Comparison of ENCODE assay signal across 25 cellular contexts in genomic region chr6:29727637-29728036, GRCh38. TPM values are rescaled to one million over a fixed set of nuclear protein-coding genes. Genes with fewer than 3 reads are reported as not detected.
DNase-seq lines count a peak whose midpoint lies in the region; ATAC-seq lines count a peak whose summit lies in the region.
"Had no signal": no experiment of that assay in that cellular context is flagged by ENCODE, and none has a peak within 500 bp of the region (broad histone marks: within the 10 kb centered on the region; RNA-seq: fewer than 3 reads in every experiment).

No MANE protein-coding gene starts in this region.

- H3K27me3 ChIP-seq in Karpas-422 (ENCODE audit: low read length): no peaks in the 10 kb centered on the region
- H3K27me3 ChIP-seq: brain microvascular endothelial cell, ovary, transverse colon had no signal

- no peak for DNase-seq in activated naive CD4-positive, alpha-beta T cell treated with anti-CD3 and anti-CD28 coated beads for 36 hours
- no peak for DNase-seq in activated naive CD4-positive, alpha-beta T cell treated with anti-CD3 and anti-CD28 coated beads, Interleukin-2, amount 10 ng/mL, durations not matched to agents 7 days and 5 days
- peak in 1 of 34 experiments; percentile 12 for DNase-seq in T-cell
- DNase-seq in effector memory CD8-positive, alpha-beta T cell: no peak
- DNase-seq in stimulated activated naive B cell treated with anti-CD40 and anti-IgM and Interleukin-4, amounts not matched to agents 10 μg/mL and 1 μg/mL and 100 μg/mL, for 72 hours: no peak
- DNase-seq in Karpas-422: no peak
- DNase-seq: amniotic stem cell, brain microvascular endothelial cell, C1 segment of cervical spinal cord, islet precursor cell, left ventricle myocardium inferior, midbrain, NCI-H446, NCI-H82, nephron progenitor cell, ovary, SW 1271, transverse colon had no signal

- peaks cover 56% of the 10 kb centered on the region for H3K4me1 Mint-ChIP-seq in activated naive CD4-positive, alpha-beta T cell treated with anti-CD3 and anti-CD28 coated beads for 36 hours (ENCODE audit: low read depth)
- H3K4me1 Mint-ChIP-seq in activated naive CD4-positive, alpha-beta T cell treated with anti-CD3 and anti-CD28 coated beads, Interleukin-2, amount 10 ng/mL, durations not matched to agents 7 days and 5 days: peaks cover 47% of the 10 kb centered on the region
- H3K4me1 Mint-ChIP-seq in T-cell: peaks cover 70 to 75% (median 73%) of the 10 kb centered on the region in 3 donors
- peaks cover 50 to 60% of the 10 kb centered on the region in 2 donors for H3K4me1 Mint-ChIP-seq in effector memory CD8-positive, alpha-beta T cell (ENCODE audit: low read depth in 2 of 2)
- peaks cover 27 to 52% of the 10 kb centered on the region in 2 donors for H3K4me1 Mint-ChIP-seq in stimulated activated naive B cell treated with anti-CD40 and anti-IgM and Interleukin-4, amounts not matched to agents 10 μg/mL and 1 μg/mL and 100 μg/mL, for 72 hours
- H3K4me1 Mint-ChIP-seq: nephron progenitor cell had no signal

- no peak for ATAC-seq in T-cell (replicated peaks in 1 of 4)
- ATAC-seq in effector memory CD8-positive, alpha-beta T cell (replicated peaks): no peak
- no peak for ATAC-seq in stimulated activated naive B cell treated with anti-CD40 and anti-IgM and Interleukin-4, amounts not matched to agents 10 μg/mL and 1 μg/mL and 100 μg/mL, for 72 hours (replicated peaks)
- ATAC-seq in GM19455 (IDR thresholded peaks at IDR 0.05; ENCODE audit: unreplicated experiment): no peak
- ATAC-seq: activated CD4-positive, CD25-positive, alpha-beta regulatory T cell treated with anti-CD3 and anti-CD28 coated beads, Interleukin-2, amount 50 U/mL, for 24 hours; HepG2 had no signal

- peak overlapping the region; percentile 46 for H3K27ac Mint-ChIP-seq in activated naive CD4-positive, alpha-beta T cell treated with anti-CD3 and anti-CD28 coated beads for 36 hours
- no peak overlapping the region for H3K27ac Mint-ChIP-seq in activated naive CD4-positive, alpha-beta T cell treated with anti-CD3 and anti-CD28 coated beads, Interleukin-2, amount 10 ng/mL, durations not matched to agents 7 days and 5 days
- H3K27ac Mint-ChIP-seq in T-cell: peak overlapping the region; percentile 73 to 88
- H3K27ac Mint-ChIP-seq in effector memory CD8-positive, alpha-beta T cell: peak overlapping the region; percentile 98 to 99
- H3K27ac Mint-ChIP-seq in stimulated activated naive B cell treated with anti-CD40 and anti-IgM and Interleukin-4, amounts not matched to agents 10 μg/mL and 1 μg/mL and 100 μg/mL, for 72 hours: peak overlapping the region; percentile 72
- H3K27ac Mint-ChIP-seq: activated T-helper 1 cell treated with anti-CD3 and anti-CD28 coated beads, Interleukin-12 subunit alpha, Interleukin-12 subunit beta, Interleukin-2, Interleukin-4 antibody, amounts not matched to agents 30 ng/mL and 10 ng/mL and 1 ng/mL, durations not matched to agents 14 hours and 24 hours and 36 hours; nephron progenitor cell had no signal

- intact Hi-C loops in activated naive CD4-positive, alpha-beta T cell treated with anti-CD3 and anti-CD28 coated beads for 36 hours (cut with micrococcal nuclease): no loop called here

- no peaks in the 10 kb centered on the region for H3K9me2 ChIP-seq in Karpas-422 (replicated peaks; ENCODE audit: insufficient read depth, low read length)

- H3K36me3 ChIP-seq in Karpas-422 (ENCODE audit: insufficient read depth, low read length): no peaks in the 10 kb centered on the region
- H3K36me3 ChIP-seq: brain microvascular endothelial cell, ovary had no signal

- CTCF ChIA-PET in activated naive CD4-positive, alpha-beta T cell treated with anti-CD3 and anti-CD28 coated beads for 36 hours (lab: Charles Lee): interaction anchor here (0.8 to 2.9 kb wide), 6 partner anchors 10 to 120 kb away, joined by 3 to 13 read pairs (median 5); no protein-coding TSS in a partner anchor
- CTCF ChIA-PET in activated naive CD4-positive, alpha-beta T cell treated with anti-CD3 and anti-CD28 coated beads, Interleukin-2, amount 10 ng/mL, durations not matched to agents 7 days and 5 days (lab: Charles Lee): interaction anchor here (1.1 to 3.7 kb wide), 5 partner anchors 10 to 107 kb away, joined by 3 to 14 read pairs (median 3); no protein-coding TSS in a partner anchor
- CTCF ChIA-PET in T-cell (lab: Charles Lee): interaction anchor here (0.6 to 3.7 kb wide), 5 partner anchors 11 to 1031 kb away, joined by 3 to 12 read pairs (median 4); no protein-coding TSS in a partner anchor

- H3K4me2 ChIP-seq in Karpas-422 (ENCODE audit: low read depth, low read length, poor library complexity, severe bottlenecking): no peak overlapping the region

- H3K36me3 Mint-ChIP-seq in activated naive CD4-positive, alpha-beta T cell treated with anti-CD3 and anti-CD28 coated beads for 36 hours (ENCODE audit: low read depth): peaks cover 48% of the 10 kb centered on the region
- H3K36me3 Mint-ChIP-seq in activated naive CD4-positive, alpha-beta T cell treated with anti-CD3 and anti-CD28 coated beads, Interleukin-2, amount 10 ng/mL, durations not matched to agents 7 days and 5 days: peaks cover 51% of the 10 kb centered on the region
- H3K36me3 Mint-ChIP-seq in T-cell: peaks cover 40% of the 10 kb centered on the region
- peaks cover 83% of the 10 kb centered on the region for H3K36me3 Mint-ChIP-seq in effector memory CD8-positive, alpha-beta T cell (ENCODE audit: insufficient read depth)
- peaks cover 43 to 48% of the 10 kb centered on the region in 2 donors for H3K36me3 Mint-ChIP-seq in stimulated activated naive B cell treated with anti-CD40 and anti-IgM and Interleukin-4, amounts not matched to agents 10 μg/mL and 1 μg/mL and 100 μg/mL, for 72 hours

- H3K9ac ChIP-seq in Karpas-422 (ENCODE audit: low read length): no peak overlapping the region

- H3K27ac ChIP-seq in Karpas-422 (ENCODE audit: low read length): no peak overlapping the region
- H3K27ac ChIP-seq: brain microvascular endothelial cell, left ventricle myocardium inferior, ovary, transverse colon had no signal

- POLR2A ChIA-PET in T-cell (lab: Charles Lee): interaction anchor here in 1 of 2 donors (2.5 kb wide), 1 partner anchor 21 kb away, joined by 10 read pairs; no protein-coding TSS in a partner anchor

- no peak overlapping the region for H2AFZ ChIP-seq in Karpas-422 (ENCODE audit: low read length)

- no peaks in the 10 kb centered on the region for H3K27me3 Mint-ChIP-seq in activated naive CD4-positive, alpha-beta T cell treated with anti-CD3 and anti-CD28 coated beads for 36 hours (ENCODE audit: low read depth)
- no peaks in the 10 kb centered on the region for H3K27me3 Mint-ChIP-seq in activated naive CD4-positive, alpha-beta T cell treated with anti-CD3 and anti-CD28 coated beads, Interleukin-2, amount 10 ng/mL, durations not matched to agents 7 days and 5 days
- no peaks in the 10 kb centered on the region for H3K27me3 Mint-ChIP-seq in T-cell
- no peaks in the 10 kb centered on the region for H3K27me3 Mint-ChIP-seq in effector memory CD8-positive, alpha-beta T cell
- H3K27me3 Mint-ChIP-seq in stimulated activated naive B cell treated with anti-CD40 and anti-IgM and Interleukin-4, amounts not matched to agents 10 μg/mL and 1 μg/mL and 100 μg/mL, for 72 hours: no peaks in the 10 kb centered on the region

- H4K20me1 ChIP-seq in Karpas-422 (ENCODE audit: insufficient read depth, low read depth, low read length): no peaks in the 10 kb centered on the region

- no peaks in the 10 kb centered on the region for H3K9me3 ChIP-seq in Karpas-422 (ENCODE audit: low read length)
- H3K9me3 ChIP-seq: left ventricle myocardium inferior, ovary, transverse colon had no signal

- no peaks in the 10 kb centered on the region for H3K79me2 ChIP-seq in Karpas-422 (ENCODE audit: low read length)

- H3K4me3 ChIP-seq in Karpas-422 (ENCODE audit: low read length): no peak overlapping the region
- H3K4me3 ChIP-seq: left ventricle myocardium inferior, ovary, transverse colon had no signal

- H3K4me3 Mint-ChIP-seq in activated naive CD4-positive, alpha-beta T cell treated with anti-CD3 and anti-CD28 coated beads for 36 hours: no peak overlapping the region
- H3K4me3 Mint-ChIP-seq in activated naive CD4-positive, alpha-beta T cell treated with anti-CD3 and anti-CD28 coated beads, Interleukin-2, amount 10 ng/mL, durations not matched to agents 7 days and 5 days: no peak overlapping the region
- peak overlapping the region; percentile 39 to 91 (median 50) for H3K4me3 Mint-ChIP-seq in T-cell
- peak overlapping the region; percentile 95 to 96 for H3K4me3 Mint-ChIP-seq in effector memory CD8-positive, alpha-beta T cell
- H3K4me3 Mint-ChIP-seq in stimulated activated naive B cell treated with anti-CD40 and anti-IgM and Interleukin-4, amounts not matched to agents 10 μg/mL and 1 μg/mL and 100 μg/mL, for 72 hours: no peak overlapping the region
- H3K4me3 Mint-ChIP-seq: nephron progenitor cell had no signal

- no peaks in the 10 kb centered on the region for H3K9me3 Mint-ChIP-seq in activated naive CD4-positive, alpha-beta T cell treated with anti-CD3 and anti-CD28 coated beads for 36 hours
- no peaks in the 10 kb centered on the region for H3K9me3 Mint-ChIP-seq in activated naive CD4-positive, alpha-beta T cell treated with anti-CD3 and anti-CD28 coated beads, Interleukin-2, amount 10 ng/mL, durations not matched to agents 7 days and 5 days
- no peaks in the 10 kb centered on the region for H3K9me3 Mint-ChIP-seq in T-cell
- no peaks in the 10 kb centered on the region for H3K9me3 Mint-ChIP-seq in effector memory CD8-positive, alpha-beta T cell
- no peaks in the 10 kb centered on the region for H3K9me3 Mint-ChIP-seq in stimulated activated naive B cell treated with anti-CD40 and anti-IgM and Interleukin-4, amounts not matched to agents 10 μg/mL and 1 μg/mL and 100 μg/mL, for 72 hours
- H3K9me3 Mint-ChIP-seq: activated T-helper 1 cell treated with anti-CD3 and anti-CD28 coated beads, Interleukin-12 subunit alpha, Interleukin-12 subunit beta, Interleukin-2, Interleukin-4 antibody, amounts not matched to agents 30 ng/mL and 10 ng/mL and 1 ng/mL, durations not matched to agents 14 hours and 24 hours and 36 hours; nephron progenitor cell had no signal

- H3K4me1 ChIP-seq in Karpas-422 (ENCODE audit: low read length): no peaks in the 10 kb centered on the region

RNA-seq across cellular contexts. Expression of gene HLA-F, which starts 4.4 kb away (rescaled TPM):
- total RNA-seq in activated naive CD4-positive, alpha-beta T cell treated with anti-CD3 and anti-CD28 coated beads for 36 hours: 100 to 1,000 TPM; 282 to 310 TPM
- total RNA-seq in T-cell: 100 to 1,000 TPM; 600 to 951 (median 748) TPM
- total RNA-seq in Karpas-422 (2014; rRNA removed; shearing (Covaris generic); ENCODE audit: low replicate concordance): 8.5 and 17.2 TPM in 2 replicates

RNA-seq across cellular contexts. Expression of gene ZFP57, which starts 46.7 kb away (rescaled TPM):
- not detected for total RNA-seq in activated naive CD4-positive, alpha-beta T cell treated with anti-CD3 and anti-CD28 coated beads for 36 hours
- 1 to 10 TPM in 1 of 5 donors, not detected in 4; 1.0 TPM for total RNA-seq in T-cell
- total RNA-seq in Karpas-422 (2014; rRNA removed; shearing (Covaris generic); ENCODE audit: low replicate concordance): not detected in 2 replicates
- total RNA-seq: chondrocyte, glomerular endothelial cell, HepG2, left ventricle myocardium inferior, skeletal muscle tissue had no signal

Comparison
In these comparisons a context has a peak if more than half of its experiments do, and no peak if none do; other contexts are left out.
1. H3K4me3 Mint-ChIP-seq: peak in T-cell (3 of 3) and effector memory CD8-positive, alpha-beta T cell (2 of 2); none in activated naive CD4-positive, alpha-beta T cell treated with anti-CD3 and anti-CD28 coated beads for 36 hours (single experiment), activated naive CD4-positive, alpha-beta T cell treated with anti-CD3 and anti-CD28 coated beads, Interleukin-2, amount 10 ng/mL, durations not matched to agents 7 days and 5 days (single experiment) and stimulated activated naive B cell treated with anti-CD40 and anti-IgM and Interleukin-4, amounts not matched to agents 10 μg/mL and 1 μg/mL and 100 μg/mL, for 72 hours (0 of 2).
2. RNA of gene HLA-F, which starts 4.4 kb away (total RNA-seq): 600 to 951 TPM in T-cell and 282 to 310 TPM in activated naive CD4-positive, alpha-beta T cell treated with anti-CD3 and anti-CD28 coated beads for 36 hours; 8.5 to 17.2 TPM in Karpas-422; every median in the first group is over 10 times any median in the second.